ENCODE assay signal across 9 cellular contexts in the genomic region with DNA sequence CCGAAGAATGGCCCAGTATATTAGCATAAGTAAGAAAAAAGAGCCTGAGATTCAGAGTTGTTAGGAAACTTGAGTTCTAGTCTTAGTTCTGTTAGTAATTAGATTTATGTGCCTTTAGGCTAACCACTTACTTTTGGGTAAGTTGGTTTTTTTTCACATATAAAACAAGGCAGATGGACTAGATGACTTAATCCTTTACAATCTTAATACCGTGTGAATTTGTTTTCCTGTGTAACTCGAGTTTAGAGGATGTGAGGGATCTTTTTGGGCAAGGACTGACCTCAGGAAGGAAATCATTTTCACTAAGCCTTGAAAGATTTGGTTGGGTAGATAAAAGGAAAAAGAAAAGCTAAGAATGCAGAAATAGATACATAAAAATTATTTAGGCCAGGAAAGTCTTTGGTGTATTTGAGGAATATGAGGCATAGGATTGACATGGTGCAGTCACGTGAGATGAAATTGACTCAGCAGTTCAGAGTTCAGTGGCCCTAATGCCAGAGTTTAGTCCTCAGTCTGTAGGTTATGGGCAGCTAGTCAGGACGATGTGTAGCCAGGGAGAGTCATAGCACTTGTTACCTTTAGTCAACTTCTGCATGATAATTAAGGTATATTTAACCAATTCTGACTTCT. TPM values are rescaled to one million over a fixed set of nuclear protein-coding genes. Genes with fewer than 3 reads are reported as not detected.
A peak's percentile ranks its signal among the peaks of the same experiment; 100 is the strongest.
DNase-seq lines count a peak whose midpoint lies in the region; ATAC-seq, FAIRE-seq and TF ChIP-seq lines count a peak whose summit lies in the region.
"Had no signal": no experiment of that assay in that cellular context is flagged by ENCODE, and none has a peak within 500 bp of the region (broad histone marks: within the 10 kb centered on the region; RNA-seq: fewer than 3 reads in every experiment).

No MANE protein-coding gene starts in this region.

- no peaks in the 10 kb centered on the region for H3K27me3 Mint-ChIP-seq in memory B cell

- CTCF ChIA-PET in K562 (lab: Yijun Ruan, JAX; ENCODE audit: low intra/inter-chr PET ratio), result no interaction called here

- H3K27me3 ChIP-seq in BLaER1, result no peaks in the 10 kb centered on the region
- H3K27me3 ChIP-seq in K562 (ENCODE audit: control insufficient read depth in 2 of 2, insufficient read depth in 2 of 2, low read length in 2 of 2), result no peaks in the 10 kb centered on the region

- peaks cover 93% of the 10 kb centered on the region for H3K79me2 ChIP-seq in K562 (ENCODE audit: control insufficient read depth, insufficient read depth, low read length)

- no peak for FAIRE-seq in K562 (lab: Jason Lieb, UNC)

- H3K4me1 Mint-ChIP-seq in memory B cell, result peaks cover 54% of the 10 kb centered on the region

- WGBS in K562 (ENCODE audit: insufficient coverage, low coverage, missing lambda C conversion rate), result 56% methylated on average over 5 of the region's 5 CpGs

- H3K4me3 Mint-ChIP-seq in memory B cell, result peak overlapping the region; percentile 15

- H3K36me3 Mint-ChIP-seq in memory B cell, result peaks cover 8% of the 10 kb centered on the region

- H3K9me3 Mint-ChIP-seq in memory B cell, result no peaks in the 10 kb centered on the region

- no peak overlapping the region for H2AFZ ChIP-seq in K562 (ENCODE audit: low read depth, low read length)

- H3K9ac ChIP-seq in BLaER1 (no peak overlapping the region), K562 (ENCODE audit: insufficient read depth in 1 of 2, low read depth in 2 of 2, low read length in 2 of 2) (no peak overlapping the region)

- in situ Hi-C loops in K562 (cut with MboI), result no loop called here

- H4K20me1 ChIP-seq in BLaER1 (peaks cover 100% of the 10 kb centered on the region), K562 (replicated peaks; ENCODE audit: control insufficient read depth, insufficient read depth, low read length) (no peaks in the 10 kb centered on the region)

- intact Hi-C loops in K562 (cut with micrococcal nuclease), result no loop called here

- peak overlapping the region; percentile 41 for H3K27ac Mint-ChIP-seq in memory B cell

- peaks cover 53% of the 10 kb centered on the region for H3K9me3 ChIP-seq in BLaER1
- H3K9me3 ChIP-seq in K562 (replicated peaks; ENCODE audit: control insufficient read depth, insufficient read depth, low read depth, low read length), result peaks cover 6% of the 10 kb centered on the region

- DNase-seq in LHCN-M2 (ENCODE audit: low read depth) (peak; percentile 36), K562 (ENCODE audit: extremely low read depth in 1 of 4, low spot score in 3 of 4) (no peak), memory B cell (ENCODE audit: low spot score in 2 of 2) (no peak), NCI-H345 treated with DMSO at 0.1 percent for 48 hours (lab: John Stamatoyannopoulos, UW; ENCODE audit: unreplicated experiment) (no peak), NCI-H1092 (lab: John Stamatoyannopoulos, UW) (no peak), NCI-H2196 (lab: John Stamatoyannopoulos, UW; ENCODE audit: unreplicated experiment) (no peak)
- DNase-seq: NCI-H1694 had no signal

- BruUV-seq in K562 (replicated peaks; lab: Mats Ljungman, UMichigan), result no TSS peak

- no peak for TF ChIP-seq EP300 in K562 (IDR thresholded peaks at IDR 0.05; ENCODE audit: low read length)

- H3K9me1 ChIP-seq in K562 (ENCODE audit: control insufficient read depth, insufficient read depth, low read length), result no peaks in the 10 kb centered on the region

- ATAC-seq in K562 (no peak; the same call in 2 of the 3 replicates), memory B cell (ENCODE audit: low read depth) (no peak), GM19463 (IDR thresholded peaks at IDR 0.05; ENCODE audit: unreplicated experiment) (no peak)

- no peak overlapping the region for H3K27ac ChIP-seq in BLaER1
- H3K27ac ChIP-seq in K562 (ENCODE audit: extremely low read depth, low read depth, low read length), result no peak overlapping the region

- H3K4me3 ChIP-seq in BLaER1 (no peak overlapping the region; the same call in 1 of the 2 replicates), K562 (no peak overlapping the region)

- TF ChIP-seq POLR2A in K562 (conservative IDR thresholded peaks at IDR 0.05), result no peak

- TF ChIP-seq RAD21 in K562 (CRISPR knock-in tag; conservative IDR thresholded peaks at IDR 0.05 in 1 of 2, IDR thresholded peaks at IDR 0.05 in 1 of 2), result no peak

- H3K4me1 ChIP-seq in BLaER1 (peaks cover 37% of the 10 kb centered on the region), K562 (replicated peaks in 1 of 2; ENCODE audit: control insufficient read depth in 2 of 2, insufficient read depth in 2 of 2, low read length in 2 of 2) (no peaks in the 10 kb centered on the region)

- H3K36me3 ChIP-seq in BLaER1 (peaks cover 67% of the 10 kb centered on the region), K562 (ENCODE audit: control insufficient read depth, insufficient read depth, low read length) (peaks cover 17% of the 10 kb centered on the region; the same call in 1 of the 3 replicates)

- TF ChIP-seq CTCF in K562 (IDR thresholded peaks at IDR 0.05 in 2 of 3, conservative IDR thresholded peaks at IDR 0.05 in 1 of 3; ENCODE audit: insufficient read depth in 2 of 3, low read depth in 1 of 3, low read length in 3 of 3), result no peak

- H3K4me2 ChIP-seq in BLaER1 (peak overlapping the region; percentile 57), K562 (ENCODE audit: insufficient read depth, low read length) (no peak overlapping the region)

- POLR2A ChIA-PET in K562 (lab: Yijun Ruan, JAX), result no interaction called here

TF ChIP-seq in K562, 482 proteins besides CTCF, POLR2A, EP300 and RAD21:
- TF ChIP-seq ETV1 (tag; conservative IDR thresholded peaks at IDR 0.05; ENCODE audit: low read depth) (no peak), C11orf30 (IDR thresholded peaks at IDR 0.05; ENCODE audit: low read depth) (peak; percentile 47), NR1H2 (CRISPR knock-in tag; IDR thresholded peaks at IDR 0.05) (no peak), BRD9 (IDR thresholded peaks at IDR 0.05; ENCODE audit: low read depth, partially characterized antibody) (no peak), ETV5 (CRISPR knock-in tag; IDR thresholded peaks at IDR 0.05; ENCODE audit: low read depth) (no peak), ZNF316 (IDR thresholded peaks at IDR 0.05) (peak; percentile 78)
TF ChIP-seq in K562: peak in this region for 2.

RNA-seq across cellular contexts. Expression of gene PAK2, which starts 34.6 kb away (rescaled TPM):
- total RNA-seq in LHCN-M2 (2014; rRNA removed) (37.8 and 45.8 TPM in 2 replicates), K562 (2014; rRNA removed) (19.8 and 24.6 TPM in 2 replicates), K562 (2014; rRNA removed; fragmentation: Illumina TruSeq; extraction: Trizol) (35.9 and 39.9 TPM in 2 replicates), K562 (2015; rRNA removed; fragmentation: Illumina TruSeq; extraction: Trizol) (35.7 and 35.8 TPM in 2 replicates), K562 (2021) (72.4 and 72.7 TPM in 2 replicates)
- polyA plus RNA-seq in LHCN-M2 (2012), result 35.4 TPM
- total RNA-seq in K562 (2011; cell fraction: chromatin; rRNA removed; ENCODE audit: low replicate concordance), result 19.6 and 55.8 TPM in 2 replicates
- total RNA-seq in K562 (2011; cell fraction: nucleolus; rRNA removed), result 12.2 and 16.4 TPM in 2 replicates
- total RNA-seq in K562 (2011; cell fraction: nucleoplasm; rRNA removed), result 19.9 and 25.7 TPM in 2 replicates
- polyA plus RNA-seq in K562 (2011; rRNA removed) (56.4 and 61.8 TPM in 2 replicates), K562 (2014; fragmentation: Illumina TruSeq; extraction: Trizol) (58.7 and 68.4 TPM in 2 replicates), K562 (2014; fragmentation: Nextera tagmentation; extraction: Ambion mirVana) (10 to 100 TPM; 13.2 to 18.6 TPM), K562 (2014; rRNA removed) (26.6 and 26.7 TPM in 2 replicates)
- 23.9 and 40.1 TPM in 2 replicates for polyA plus RNA-seq in K562 (2011; cell fraction: cytosol; rRNA removed)
- polyA plus RNA-seq in K562 (2011; cell fraction: nucleus; rRNA removed), result 11.1 and 11.9 TPM in 2 replicates
- polyA plus RNA-seq in K562 (2012), result 35.3 and 75.5 TPM in 2 replicates
- 183 and 200 TPM in 2 replicates for polyA minus RNA-seq in K562 (2011; rRNA and poly(A)+ RNA removed)
- polyA minus RNA-seq in K562 (2011; cell fraction: cytosol; rRNA and poly(A)+ RNA removed), result 88.9 and 95.5 TPM in 2 replicates
- 3.8 and 14.6 TPM in 2 replicates for polyA minus RNA-seq in K562 (2011; cell fraction: nucleus; rRNA and poly(A)+ RNA removed)
